In genomic region chr11:75673977-75674582, GRCh38 we compare ENCODE assay signal across 10 cellular contexts. TPM values are rescaled to one million over a fixed set of nuclear protein-coding genes. Genes with fewer than 3 reads are reported as not detected.
DNase-seq lines count a peak whose midpoint lies in the region; ATAC-seq and TF ChIP-seq lines count a peak whose summit lies in the region.
"Had no signal": no experiment of that assay in that cellular context is flagged by ENCODE, and none has a peak within 500 bp of the region (broad histone marks: within the 10 kb centered on the region; RNA-seq: fewer than 3 reads in every experiment).

No MANE protein-coding gene starts in this region.

- no peaks in the 10 kb centered on the region for H3K36me3 Mint-ChIP-seq in activated CD4-positive, alpha-beta memory T cell treated with anti-CD3 and anti-CD28 coated beads for 36 hours

- POLR2A ChIA-PET in activated CD4-positive, alpha-beta memory T cell treated with anti-CD3 and anti-CD28 coated beads for 36 hours (lab: Charles Lee) = no interaction called here

- in situ Hi-C loops in KBM-7 (cut with MboI; ENCODE audit: low pct_unique_long_range_greater_than_20kb, low sequenced_read_pairs) = no loop called here

- peaks cover 49% of the 10 kb centered on the region for H3K27me3 Mint-ChIP-seq in activated CD4-positive, alpha-beta memory T cell treated with anti-CD3 and anti-CD28 coated beads for 36 hours

- no peak overlapping the region for H3K4me3 Mint-ChIP-seq in activated CD4-positive, alpha-beta memory T cell treated with anti-CD3 and anti-CD28 coated beads for 36 hours

- H3K36me3 ChIP-seq in uterus = no peaks in the 10 kb centered on the region

- H3K27ac Mint-ChIP-seq in activated CD4-positive, alpha-beta memory T cell treated with anti-CD3 and anti-CD28 coated beads for 36 hours = peak overlapping the region; percentile 18

- H3K9me3 Mint-ChIP-seq in activated CD4-positive, alpha-beta memory T cell treated with anti-CD3 and anti-CD28 coated beads for 36 hours = no peaks in the 10 kb centered on the region

- peaks cover 20% of the 10 kb centered on the region for H3K4me1 Mint-ChIP-seq in activated CD4-positive, alpha-beta memory T cell treated with anti-CD3 and anti-CD28 coated beads for 36 hours (ENCODE audit: low read depth)

- no peaks in the 10 kb centered on the region for H3K4me1 ChIP-seq in uterus

- CTCF ChIA-PET in activated CD4-positive, alpha-beta memory T cell treated with anti-CD3 and anti-CD28 coated beads for 36 hours (lab: Charles Lee) = no interaction called here

- H3K27me3 ChIP-seq in uterus = no peaks in the 10 kb centered on the region

- TF ChIP-seq CTCF in uterus (IDR thresholded peaks at IDR 0.05) = no peak

- no peak overlapping the region for H3K4me3 ChIP-seq in uterus

- TF ChIP-seq POLR2A in uterus (IDR thresholded peaks at IDR 0.05) = no peak

- no peak overlapping the region for H3K27ac ChIP-seq in uterus

- no peaks in the 10 kb centered on the region for H3K9me3 ChIP-seq in uterus

- ATAC-seq in HG02610 (IDR thresholded peaks at IDR 0.05; ENCODE audit: unreplicated experiment) (no peak), HG03097 (IDR thresholded peaks at IDR 0.05; ENCODE audit: low FRiP score, unreplicated experiment) (no peak)

- peak; percentile 56 for DNase-seq in Daoy (ENCODE audit: low read depth)
- DNase-seq in KBM-7 = peak; percentile 20
- peak; percentile 69 for DNase-seq in activated CD4-positive, alpha-beta memory T cell treated with anti-CD3 and anti-CD28 coated beads for 36 hours
- peak; percentile 29 for DNase-seq in glomerular endothelial cell (ENCODE audit: extremely low read depth, low read depth, low spot score)
- DNase-seq in activated gamma-delta T cell treated with Interleukin-2 at 50 U/mL for 16 hours = no peak
- DNase-seq in uterus = no peak
- DNase-seq: NCI-H1694 had no signal

- intact Hi-C loops in activated CD4-positive, alpha-beta memory T cell treated with anti-CD3 and anti-CD28 coated beads for 36 hours (cut with micrococcal nuclease) = no loop called here
- intact Hi-C loops in uterus (cut with DNase I; ENCODE audit: low total_unique reads) = no loop called here

RNA-seq across cellular contexts. Expression of gene MAP6, which starts 5.2 kb away (rescaled TPM):
- 0.36 and 0.40 TPM in 2 replicates for total RNA-seq in Daoy (2014; rRNA removed; shearing (Covaris generic))
- total RNA-seq in activated CD4-positive, alpha-beta memory T cell treated with anti-CD3 and anti-CD28 coated beads for 36 hours = under 1 TPM in 1 of 2 experiments, not detected in 1; 0.05 TPM
- 1.4 and 1.5 TPM in 2 replicates for total RNA-seq in glomerular endothelial cell
- total RNA-seq in uterus = 10 to 100 TPM in 3 of 4 donors, 1 to 10 TPM in 1; 7.9 to 22.1 (median 14.4) TPM

RNA-seq across cellular contexts. Expression of gene MOGAT2, which starts 43.6 kb away (rescaled TPM):
- total RNA-seq in Daoy (2014; rRNA removed; shearing (Covaris generic)) = not detected in 2 replicates
- not detected for total RNA-seq in activated CD4-positive, alpha-beta memory T cell treated with anti-CD3 and anti-CD28 coated beads for 36 hours
- total RNA-seq in glomerular endothelial cell (not detected in 2 replicates), uterus (under 1 TPM in 2 of 4 donors, not detected in 2; 0.29 to 0.62 TPM)
- total RNA-seq: dermis microvascular lymphatic vessel endothelial cell had no signal

Comparison
In these comparisons a context has a peak if more than half of its experiments do, and no peak if none do; other contexts are left out.
1. DNase-seq: peak in Daoy (single experiment), KBM-7 (single experiment), activated CD4-positive, alpha-beta memory T cell treated with anti-CD3 and anti-CD28 coated beads for 36 hours (single experiment) and glomerular endothelial cell (single experiment); none in activated gamma-delta T cell treated with Interleukin-2 at 50 U/mL for 16 hours (single experiment) and uterus (0 of 2).